In the genomic region with DNA sequence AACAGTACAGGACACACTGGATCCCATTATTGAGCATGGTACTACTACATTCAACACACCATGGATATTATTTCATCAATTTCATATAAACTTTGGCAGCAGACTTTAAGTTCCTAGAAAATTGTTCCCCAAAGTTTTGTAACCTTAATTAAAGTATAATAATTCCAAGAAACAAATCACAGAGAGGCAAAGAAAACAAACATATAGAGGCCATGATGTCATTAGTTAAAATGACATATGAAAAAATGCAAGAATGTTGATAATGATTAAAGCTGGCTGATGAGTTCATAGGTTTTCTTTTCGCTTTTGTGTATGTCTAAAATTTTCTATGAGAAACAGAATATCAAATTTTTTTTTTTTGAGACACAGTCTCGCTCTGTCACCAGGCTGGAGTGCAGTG, we compare ENCODE assay signal across 29 cellular contexts.
"Had no signal": no experiment of that assay in that cellular context is flagged by ENCODE, and none has a peak within 500 bp of the region (broad histone marks: within the 10 kb centered on the region; RNA-seq: fewer than 3 reads in every experiment).

No MANE protein-coding gene starts in this region.

- H3K9me3 Mint-ChIP-seq: effector memory CD8-positive, alpha-beta T cell; endodermal cell had no signal

- H3K9me3 ChIP-seq: colonic mucosa, esophagus muscularis mucosa, esophagus squamous epithelium, gastrocnemius medialis, gastroesophageal sphincter, heart left ventricle, heart right ventricle had no signal

- H3K27me3 Mint-ChIP-seq: dendritic cell treated with granulocyte-macrophage colony-stimulating factor and Interleukin-4, amounts not matched to agents 40 ng/mL and 50 ng/mL, for 4 days; effector memory CD8-positive, alpha-beta T cell had no signal

- H3K27me3 ChIP-seq: colonic mucosa, dorsolateral prefrontal cortex, esophagus muscularis mucosa, esophagus squamous epithelium, foreskin keratinocyte, gastrocnemius medialis, gastroesophageal sphincter, heart left ventricle, heart right ventricle had no signal

- FAIRE-seq: colon, endometrium, endothelial cell of umbilical vein, frontal cortex had no signal

- H3K36me3 ChIP-seq: colonic mucosa, esophagus muscularis mucosa, esophagus squamous epithelium, gastrocnemius medialis, gastroesophageal sphincter, heart left ventricle, heart right ventricle had no signal

- DNase-seq: colonic mucosa; cortex of kidney; dermis blood vessel endothelial cell; dorsolateral prefrontal cortex; effector CD4-positive, alpha-beta T cell; effector CD8-positive, alpha-beta T cell; effector memory CD4-positive, alpha-beta T cell; effector memory CD8-positive, alpha-beta T cell; endodermal cell; erythroblast; esophagus squamous epithelium; foreskin fibroblast; foreskin keratinocyte; foreskin melanocyte; gastrocnemius medialis; glutamatergic neuron; head of caudate nucleus; heart left ventricle; heart right ventricle had no signal

- ATAC-seq: effector memory CD8-positive, alpha-beta T cell; esophagus mucosa; foreskin keratinocyte; gastrocnemius medialis; gastroesophageal sphincter; heart left ventricle; heart right ventricle had no signal

- H3K27ac ChIP-seq: colonic mucosa, coronary artery, dorsolateral prefrontal cortex, epithelial cell of prostate, esophagus muscularis mucosa, esophagus squamous epithelium, foreskin keratinocyte, gastrocnemius medialis, gastroesophageal sphincter, heart left ventricle, heart right ventricle had no signal

- H3K27ac Mint-ChIP-seq: dendritic cell treated with granulocyte-macrophage colony-stimulating factor and Interleukin-4, amounts not matched to agents 40 ng/mL and 50 ng/mL, for 4 days; effector memory CD8-positive, alpha-beta T cell; endodermal cell had no signal

- H3K4me3 ChIP-seq: colonic mucosa, coronary artery, dorsolateral prefrontal cortex, esophagus muscularis mucosa, esophagus squamous epithelium, gastrocnemius medialis, gastroesophageal sphincter, heart left ventricle, heart right ventricle had no signal

- H3K4me1 ChIP-seq: colonic mucosa, esophagus muscularis mucosa, esophagus squamous epithelium, foreskin keratinocyte, gastrocnemius medialis, gastroesophageal sphincter, heart left ventricle, heart right ventricle had no signal

- H3K4me3 Mint-ChIP-seq: dendritic cell treated with granulocyte-macrophage colony-stimulating factor and Interleukin-4, amounts not matched to agents 40 ng/mL and 50 ng/mL, for 4 days; effector memory CD8-positive, alpha-beta T cell; endodermal cell had no signal
